1 cellular context compared by ENCODE assay signal in the genomic region with DNA sequence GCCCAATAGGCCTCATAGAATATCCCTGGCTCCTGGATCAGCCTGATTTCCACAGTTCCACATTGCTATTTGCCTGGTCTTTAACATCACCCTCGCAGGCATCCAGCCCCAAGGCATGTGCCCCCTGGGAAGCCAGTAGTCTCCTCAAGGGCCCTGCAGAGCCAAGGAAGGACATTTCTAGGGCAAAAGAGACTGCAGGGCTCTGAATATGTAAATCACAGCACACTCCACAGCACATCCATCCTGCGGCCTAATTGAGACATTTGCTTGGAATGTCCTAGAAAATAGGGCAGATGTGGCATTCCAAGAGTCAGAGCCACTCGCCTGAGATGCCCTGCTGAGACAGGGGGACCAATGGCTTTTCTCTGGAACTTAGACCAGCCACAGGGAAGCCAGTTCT.
TF ChIP-seq lines count a peak whose summit lies in the region.

No MANE protein-coding gene starts in this region.

TF ChIP-seq in GM23338, 12 proteins besides CTCF, POLR2A, EP300 and RAD21 (continued from another document):
- TF ChIP-seq, protein P1, sequence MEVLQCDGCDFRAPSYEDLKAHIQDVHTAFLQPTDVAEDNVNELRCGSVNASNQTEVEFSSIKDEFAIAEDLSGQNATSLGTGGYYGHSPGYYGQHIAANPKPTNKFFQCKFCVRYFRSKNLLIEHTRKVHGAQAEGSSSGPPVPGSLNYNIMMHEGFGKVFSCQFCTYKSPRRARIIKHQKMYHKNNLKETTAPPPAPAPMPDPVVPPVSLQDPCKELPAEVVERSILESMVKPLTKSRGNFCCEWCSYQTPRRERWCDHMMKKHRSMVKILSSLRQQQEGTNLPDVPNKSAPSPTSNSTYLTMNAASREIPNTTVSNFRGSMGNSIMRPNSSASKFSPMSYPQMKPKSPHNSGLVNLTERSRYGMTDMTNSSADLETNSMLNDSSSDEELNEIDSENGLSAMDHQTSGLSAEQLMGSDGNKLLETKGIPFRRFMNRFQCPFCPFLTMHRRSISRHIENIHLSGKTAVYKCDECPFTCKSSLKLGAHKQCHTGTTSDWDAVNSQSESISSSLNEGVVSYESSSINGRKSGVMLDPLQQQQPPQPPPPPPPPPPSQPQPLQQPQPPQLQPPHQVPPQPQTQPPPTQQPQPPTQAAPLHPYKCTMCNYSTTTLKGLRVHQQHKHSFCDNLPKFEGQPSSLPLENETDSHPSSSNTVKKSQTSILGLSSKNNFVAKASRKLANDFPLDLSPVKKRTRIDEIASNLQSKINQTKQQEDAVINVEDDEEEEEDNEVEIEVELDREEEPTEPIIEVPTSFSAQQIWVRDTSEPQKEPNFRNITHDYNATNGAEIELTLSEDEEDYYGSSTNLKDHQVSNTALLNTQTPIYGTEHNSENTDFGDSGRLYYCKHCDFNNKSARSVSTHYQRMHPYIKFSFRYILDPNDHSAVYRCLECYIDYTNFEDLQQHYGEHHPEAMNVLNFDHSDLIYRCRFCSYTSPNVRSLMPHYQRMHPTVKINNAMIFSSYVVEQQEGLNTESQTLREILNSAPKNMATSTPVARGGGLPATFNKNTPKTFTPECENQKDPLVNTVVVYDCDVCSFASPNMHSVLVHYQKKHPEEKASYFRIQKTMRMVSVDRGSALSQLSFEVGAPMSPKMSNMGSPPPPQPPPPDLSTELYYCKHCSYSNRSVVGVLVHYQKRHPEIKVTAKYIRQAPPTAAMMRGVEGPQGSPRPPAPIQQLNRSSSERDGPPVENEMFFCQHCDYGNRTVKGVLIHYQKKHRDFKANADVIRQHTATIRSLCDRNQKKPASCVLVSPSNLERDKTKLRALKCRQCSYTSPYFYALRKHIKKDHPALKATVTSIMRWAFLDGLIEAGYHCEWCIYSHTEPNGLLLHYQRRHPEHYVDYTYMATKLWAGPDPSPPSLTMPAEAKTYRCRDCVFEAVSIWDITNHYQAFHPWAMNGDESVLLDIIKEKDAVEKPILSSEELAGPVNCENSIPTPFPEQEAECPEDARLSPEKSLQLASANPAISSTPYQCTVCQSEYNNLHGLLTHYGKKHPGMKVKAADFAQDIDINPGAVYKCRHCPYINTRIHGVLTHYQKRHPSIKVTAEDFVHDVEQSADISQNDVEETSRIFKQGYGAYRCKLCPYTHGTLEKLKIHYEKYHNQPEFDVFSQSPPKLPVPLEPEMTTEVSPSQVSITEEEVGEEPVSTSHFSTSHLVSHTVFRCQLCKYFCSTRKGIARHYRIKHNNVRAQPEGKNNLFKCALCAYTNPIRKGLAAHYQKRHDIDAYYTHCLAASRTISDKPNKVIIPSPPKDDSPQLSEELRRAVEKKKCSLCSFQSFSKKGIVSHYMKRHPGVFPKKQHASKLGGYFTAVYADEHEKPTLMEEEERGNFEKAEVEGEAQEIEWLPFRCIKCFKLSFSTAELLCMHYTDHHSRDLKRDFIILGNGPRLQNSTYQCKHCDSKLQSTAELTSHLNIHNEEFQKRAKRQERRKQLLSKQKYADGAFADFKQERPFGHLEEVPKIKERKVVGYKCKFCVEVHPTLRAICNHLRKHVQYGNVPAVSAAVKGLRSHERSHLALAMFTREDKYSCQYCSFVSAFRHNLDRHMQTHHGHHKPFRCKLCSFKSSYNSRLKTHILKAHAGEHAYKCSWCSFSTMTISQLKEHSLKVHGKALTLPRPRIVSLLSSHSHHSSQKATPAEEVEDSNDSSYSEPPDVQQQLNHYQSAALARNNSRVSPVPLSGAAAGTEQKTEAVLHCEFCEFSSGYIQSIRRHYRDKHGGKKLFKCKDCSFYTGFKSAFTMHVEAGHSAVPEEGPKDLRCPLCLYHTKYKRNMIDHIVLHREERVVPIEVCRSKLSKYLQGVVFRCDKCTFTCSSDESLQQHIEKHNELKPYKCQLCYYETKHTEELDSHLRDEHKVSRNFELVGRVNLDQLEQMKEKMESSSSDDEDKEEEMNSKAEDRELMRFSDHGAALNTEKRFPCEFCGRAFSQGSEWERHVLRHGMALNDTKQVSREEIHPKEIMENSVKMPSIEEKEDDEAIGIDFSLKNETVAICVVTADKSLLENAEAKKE (CRISPR knock-in tag; IDR thresholded peaks at IDR 0.05): no peak
- TF ChIP-seq STAT1 (IDR thresholded peaks at IDR 0.05; ENCODE audit: unreplicated experiment) (no peak), POLR2AphosphoS5 (IDR thresholded peaks at IDR 0.05; ENCODE audit: low read depth) (no peak), ZNF114 (CRISPR knock-in tag; IDR thresholded peaks at IDR 0.05) (no peak)
- TF ChIP-seq, protein P2, sequence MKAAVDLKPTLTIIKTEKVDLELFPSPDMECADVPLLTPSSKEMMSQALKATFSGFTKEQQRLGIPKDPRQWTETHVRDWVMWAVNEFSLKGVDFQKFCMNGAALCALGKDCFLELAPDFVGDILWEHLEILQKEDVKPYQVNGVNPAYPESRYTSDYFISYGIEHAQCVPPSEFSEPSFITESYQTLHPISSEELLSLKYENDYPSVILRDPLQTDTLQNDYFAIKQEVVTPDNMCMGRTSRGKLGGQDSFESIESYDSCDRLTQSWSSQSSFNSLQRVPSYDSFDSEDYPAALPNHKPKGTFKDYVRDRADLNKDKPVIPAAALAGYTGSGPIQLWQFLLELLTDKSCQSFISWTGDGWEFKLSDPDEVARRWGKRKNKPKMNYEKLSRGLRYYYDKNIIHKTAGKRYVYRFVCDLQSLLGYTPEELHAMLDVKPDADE (IDR thresholded peaks at IDR 0.05): no peak
TF ChIP-seq in GM23338: peak in this region for 0.
